In the genomic region with DNA sequence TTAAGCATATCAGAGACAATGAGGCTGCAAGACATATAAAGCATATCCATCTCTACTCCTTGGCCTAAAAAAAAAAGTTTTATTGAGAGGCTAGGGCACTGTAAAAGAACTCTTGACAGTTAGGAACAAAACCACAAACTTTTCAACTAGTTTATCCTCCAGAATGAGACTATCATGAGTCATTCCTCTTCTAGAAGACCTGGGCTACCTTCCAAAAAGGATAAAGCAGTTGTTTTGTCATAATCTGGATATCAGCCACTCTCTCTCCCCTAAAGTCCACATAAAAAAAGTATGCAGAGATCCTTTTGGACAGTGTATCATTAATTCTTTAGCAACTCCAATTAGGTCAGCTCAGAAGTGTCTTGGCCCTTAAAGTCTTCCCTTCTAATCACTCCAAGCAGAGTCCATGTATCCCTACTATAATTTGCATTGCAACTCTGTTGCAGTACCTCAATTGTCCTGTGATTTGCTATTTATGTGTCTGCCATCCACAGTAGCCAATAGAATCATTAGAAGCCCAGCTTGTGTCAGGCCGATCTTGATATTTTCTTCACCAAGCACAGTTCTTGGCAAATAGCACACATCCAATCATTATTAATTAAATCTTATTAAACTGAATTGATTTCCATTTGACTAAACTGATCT, we compare ENCODE assay signal across 12 cellular contexts. TPM values are rescaled to one million over a fixed set of nuclear protein-coding genes. Genes with fewer than 3 reads are reported as not detected.
A peak's percentile ranks its signal among the peaks of the same experiment; 100 is the strongest.
DNase-seq lines count a peak whose midpoint lies in the region; TF ChIP-seq lines count a peak whose summit lies in the region.
"Had no signal": no experiment of that assay in that cellular context is flagged by ENCODE, and none has a peak within 500 bp of the region (broad histone marks: within the 10 kb centered on the region; RNA-seq: fewer than 3 reads in every experiment).

No MANE protein-coding gene starts in this region.

- H3K9me3 Mint-ChIP-seq in HFFc6: peaks cover 9% of the 10 kb centered on the region; the same call in 1 of the 2 replicates
- H3K9me3 Mint-ChIP-seq: CD8-positive, alpha-beta T cell; nephron had no signal

- H3K4me3 Mint-ChIP-seq in HFFc6: no peak overlapping the region
- H3K4me3 Mint-ChIP-seq: CD8-positive, alpha-beta T cell; nephron had no signal

- no peaks in the 10 kb centered on the region; the same call in 1 of the 2 replicates for H3K4me1 Mint-ChIP-seq in HFFc6 (ENCODE audit: low read depth)

- H3K36me3 Mint-ChIP-seq in HFFc6 (ENCODE audit: low read depth): no peaks in the 10 kb centered on the region
- H3K36me3 Mint-ChIP-seq: CD8-positive, alpha-beta T cell had no signal

- in situ Hi-C loops in astrocyte of the cerebellum (cut with HindIII; ENCODE audit: low sequenced_read_pairs): no loop called here

- H3K4me3 ChIP-seq in astrocyte of the cerebellum (ENCODE audit: low read depth, low read length): no peak overlapping the region

- no peaks in the 10 kb centered on the region for H3K27me3 Mint-ChIP-seq in HFFc6 (ENCODE audit: insufficient read depth)

- TF ChIP-seq CTCF in HFFc6 (IDR thresholded peaks at IDR 0.05): no peak; the same call in 1 of the 2 replicates
- TF ChIP-seq CTCF in astrocyte of the cerebellum (IDR thresholded peaks at IDR 0.05; ENCODE audit: low read depth, low read length, missing control alignments): peak; percentile 36

- no peak overlapping the region for H3K27ac Mint-ChIP-seq in HFFc6
- H3K27ac Mint-ChIP-seq: CD8-positive, alpha-beta T cell; nephron had no signal

- DNase-seq in AG08396 (ENCODE audit: low spot score): peak; percentile 70
- peak; percentile 45 for DNase-seq in HFFc6
- DNase-seq in astrocyte of the cerebellum (ENCODE audit: low read depth): peak; percentile 91
- DNase-seq in hepatic stellate cell (ENCODE audit: low spot score): peak; percentile 48
- no peak for DNase-seq in NCI-H1105 (lab: John Stamatoyannopoulos, UW)
- DNase-seq in NCI-H69 (lab: John Stamatoyannopoulos, UW): no peak
- no peak for DNase-seq in 8988T
- no peak for DNase-seq in islet precursor cell
- DNase-seq: activated CD8-positive, alpha-beta memory T cell treated with anti-CD3 and anti-CD28 coated beads, Interleukin-2, amount 50 U/mL, for 48 hours; CD8-positive, alpha-beta T cell; T-helper 2 cell had no signal

RNA-seq across cellular contexts. Expression of gene OR51T1, which starts 10.4 kb away (rescaled TPM):
- total RNA-seq in HFFc6 (2021; fragmentation: NEBNext Ultra II Directional; extraction: Animal tissue kit (Norgen Biotek cat#: 25700)): not detected
- total RNA-seq: CD8-positive, alpha-beta T cell had no signal

RNA-seq across cellular contexts. Expression of gene OR51A7, which starts 11.5 kb away (rescaled TPM):
- total RNA-seq in HFFc6 (2021; fragmentation: NEBNext Ultra II Directional; extraction: Animal tissue kit (Norgen Biotek cat#: 25700)): not detected
- total RNA-seq: CD8-positive, alpha-beta T cell had no signal

RNA-seq across cellular contexts. Expression of gene OR51G2, which starts 27.0 kb away (rescaled TPM):
- total RNA-seq in HFFc6 (2021; fragmentation: NEBNext Ultra II Directional; extraction: Animal tissue kit (Norgen Biotek cat#: 25700)): not detected
- total RNA-seq: CD8-positive, alpha-beta T cell had no signal

RNA-seq across cellular contexts. Expression of gene OR51G1, which starts 32.0 kb away (rescaled TPM):
- total RNA-seq in HFFc6 (2021; fragmentation: NEBNext Ultra II Directional; extraction: Animal tissue kit (Norgen Biotek cat#: 25700)): not detected
- total RNA-seq: CD8-positive, alpha-beta T cell had no signal

RNA-seq across cellular contexts. Expression of gene OR51S1, which starts 43.1 kb away (rescaled TPM):
- total RNA-seq in HFFc6 (2021; fragmentation: NEBNext Ultra II Directional; extraction: Animal tissue kit (Norgen Biotek cat#: 25700)): not detected
- total RNA-seq: CD8-positive, alpha-beta T cell had no signal

Comparison
In these comparisons a context has a peak if more than half of its experiments do, and no peak if none do; other contexts are left out.
1. DNase-seq: peak in AG08396 (single experiment), HFFc6 (single experiment), astrocyte of the cerebellum (single experiment) and hepatic stellate cell (single experiment); none in NCI-H1105 (single experiment), NCI-H69 (single experiment), 8988T (single experiment) and islet precursor cell (single experiment).